8 cellular contexts compared by ENCODE assay signal in genomic region chr12:10140001-10140400, GRCh38. TPM values are rescaled to one million over a fixed set of nuclear protein-coding genes. Genes with fewer than 3 reads are reported as not detected.
A peak's percentile ranks its signal among the peaks of the same experiment; 100 is the strongest.
DNase-seq lines count a peak whose midpoint lies in the region; ATAC-seq and TF ChIP-seq lines count a peak whose summit lies in the region.

No MANE protein-coding gene starts in this region.

- TF ChIP-seq POLR2A in NB4 (IDR thresholded peaks at IDR 0.05; ENCODE audit: extremely low read depth, insufficient read length): no peak
- no peak for TF ChIP-seq POLR2A in uterus (IDR thresholded peaks at IDR 0.05)

- H3K4me1 ChIP-seq in uterus: no peaks in the 10 kb centered on the region

- H3K27me3 ChIP-seq in uterus: no peaks in the 10 kb centered on the region

- H3K4me3 ChIP-seq in NB4 (ENCODE audit: low read depth, low read length): no peak overlapping the region
- H3K4me3 ChIP-seq in uterus: no peak overlapping the region

- POLR2A ChIA-PET in activated B cell treated with CpG ODN at 0.5 μM for 24 hours (lab: Charles Lee): interaction anchor here (1.6 kb wide), 1 partner anchor 10 kb away, joined by 4 read pairs; the partner anchor contains the start of gene CLEC7A

- CTCF ChIA-PET in activated B cell treated with CpG ODN at 0.5 μM for 24 hours (lab: Charles Lee): interaction anchor here (0.7 to 3.5 kb wide), 17 partner anchors 9 to 809 kb away, joined by 3 to 24 read pairs (median 4); partner anchors contain the start of gene CLEC7A

- no peaks in the 10 kb centered on the region for H3K9me3 Mint-ChIP-seq in activated B cell treated with CpG ODN at 0.5 μM for 24 hours
- no peaks in the 10 kb centered on the region for H3K9me3 Mint-ChIP-seq in effector memory CD8-positive, alpha-beta T cell

- H3K27ac Mint-ChIP-seq in activated B cell treated with CpG ODN at 0.5 μM for 24 hours: no peak overlapping the region
- H3K27ac Mint-ChIP-seq in effector memory CD8-positive, alpha-beta T cell: no peak overlapping the region

- H3K27ac ChIP-seq in uterus: no peak overlapping the region

- peak; percentile 60 for ATAC-seq in activated B cell treated with CpG ODN at 0.5 μM for 24 hours (ENCODE audit: low read depth)
- ATAC-seq in effector memory CD8-positive, alpha-beta T cell (replicated peaks): peak; percentile 47

- H3K36me3 ChIP-seq in uterus: no peaks in the 10 kb centered on the region

- H3K9me3 ChIP-seq in uterus: no peaks in the 10 kb centered on the region

- peaks cover 27% of the 10 kb centered on the region for H3K27me3 Mint-ChIP-seq in activated B cell treated with CpG ODN at 0.5 μM for 24 hours
- peaks cover 12 to 23% of the 10 kb centered on the region in 2 donors for H3K27me3 Mint-ChIP-seq in effector memory CD8-positive, alpha-beta T cell

- TF ChIP-seq CTCF in NB4 (IDR thresholded peaks at IDR 0.05; ENCODE audit: low read depth, low read length): no peak
- TF ChIP-seq CTCF in activated B cell treated with CpG ODN at 0.5 μM for 24 hours (IDR thresholded peaks at IDR 0.05): no peak
- TF ChIP-seq CTCF in uterus (IDR thresholded peaks at IDR 0.05): peak in 3 of 4 experiments; percentile 25 to 68 (median 43)

- no peaks in the 10 kb centered on the region for H3K36me3 Mint-ChIP-seq in activated B cell treated with CpG ODN at 0.5 μM for 24 hours (ENCODE audit: low read depth)
- H3K36me3 Mint-ChIP-seq in effector memory CD8-positive, alpha-beta T cell (ENCODE audit: insufficient read depth): peaks cover 3% of the 10 kb centered on the region

- DNase-seq in NCI-H2107 treated with DMSO at 0.1 percent for 48 hours (lab: John Stamatoyannopoulos, UW; ENCODE audit: unreplicated experiment) (peak; percentile 39), NCI-H2107 (lab: John Stamatoyannopoulos, UW) (no peak), NB4 (ENCODE audit: low read depth) (peak; percentile 79), activated B cell treated with CpG ODN at 0.5 μM for 24 hours (no peak), mucosa of gallbladder (ENCODE audit: low spot score) (peak; percentile 38), uterus (no peak), occipital lobe (lab: John Stamatoyannopoulos, UW) (no peak)
- peak; percentile 24 to 26 (median 26) for DNase-seq in effector memory CD8-positive, alpha-beta T cell

- H3K4me1 Mint-ChIP-seq in activated B cell treated with CpG ODN at 0.5 μM for 24 hours: no peaks in the 10 kb centered on the region
- no peaks in the 10 kb centered on the region for H3K4me1 Mint-ChIP-seq in effector memory CD8-positive, alpha-beta T cell (ENCODE audit: low read depth in 2 of 2)

- intact Hi-C loops in activated B cell treated with CpG ODN at 0.5 μM for 24 hours (cut with micrococcal nuclease): loop anchor here (1.0 to 2.0 kb wide), 5 partner anchors 106 to 809 kb away; no protein-coding TSS in a partner anchor
- intact Hi-C loops in uterus (cut with DNase I; ENCODE audit: low total_unique reads): no loop called here

- H3K4me3 Mint-ChIP-seq in activated B cell treated with CpG ODN at 0.5 μM for 24 hours: no peak overlapping the region
- no peak overlapping the region for H3K4me3 Mint-ChIP-seq in effector memory CD8-positive, alpha-beta T cell

RNA-seq across cellular contexts. Expression of gene CLEC7A, which starts 10.0 kb away (rescaled TPM):
- total RNA-seq in activated B cell treated with CpG ODN at 0.5 μM for 24 hours: 0.09 and 0.10 TPM in 2 replicates
- total RNA-seq in mucosa of gallbladder: 10.8 TPM
- total RNA-seq in uterus: 10 to 100 TPM in 1 of 4 donors, 1 to 10 TPM in 3; 2.8 to 14.4 (median 4.7) TPM
- total RNA-seq in occipital lobe: 4.5 TPM

RNA-seq across cellular contexts. Expression of gene OLR1, which starts 31.9 kb away (rescaled TPM):
- total RNA-seq in activated B cell treated with CpG ODN at 0.5 μM for 24 hours (0.12 TPM in 1 of 2 replicates, not detected in the other), mucosa of gallbladder (10.1 TPM), uterus (under 1 TPM in 1 of 4 donors, not detected in 3; 0.41 TPM), occipital lobe (7.3 TPM)

RNA-seq across cellular contexts. Expression of gene TMEM52B, which starts 38.8 kb away (rescaled TPM):
- total RNA-seq in activated B cell treated with CpG ODN at 0.5 μM for 24 hours (not detected in 2 replicates), mucosa of gallbladder (0.86 TPM), uterus (not detected), occipital lobe (0.62 TPM)

RNA-seq across cellular contexts. Expression of gene CLEC1A, which starts 41.2 kb away (rescaled TPM):
- total RNA-seq in activated B cell treated with CpG ODN at 0.5 μM for 24 hours: not detected in 2 replicates
- 3.5 TPM for total RNA-seq in mucosa of gallbladder
- total RNA-seq in uterus: 10 to 100 TPM in 2 of 4 donors, 1 to 10 TPM in 2; 2.6 to 22.6 (median 13.8) TPM
- total RNA-seq in occipital lobe: 0.62 TPM

Comparison
In these comparisons a context has a peak if more than half of its experiments do, and no peak if none do; other contexts are left out.
1. DNase-seq: peak in NCI-H2107 treated with DMSO at 0.1 percent for 48 hours (single experiment), NB4 (single experiment), effector memory CD8-positive, alpha-beta T cell (3 of 3) and mucosa of gallbladder (single experiment); none in NCI-H2107 (single experiment), activated B cell treated with CpG ODN at 0.5 μM for 24 hours (single experiment), uterus (0 of 2) and occipital lobe (single experiment).
2. CTCF ChIP-seq: peak in uterus (3 of 4); none in NB4 (single experiment) and activated B cell treated with CpG ODN at 0.5 μM for 24 hours (single experiment).